Comparison of ENCODE assay signal across 9 cellular contexts in genomic region chr6:26550250-26550993, GRCh38. TPM values are rescaled to one million over a fixed set of nuclear protein-coding genes. Genes with fewer than 3 reads are reported as not detected.
DNase-seq lines count a peak whose midpoint lies in the region; ATAC-seq and TF ChIP-seq lines count a peak whose summit lies in the region.
"Had no signal": no experiment of that assay in that cellular context is flagged by ENCODE, and none has a peak within 500 bp of the region (broad histone marks: within the 10 kb centered on the region; RNA-seq: fewer than 3 reads in every experiment).

No MANE protein-coding gene starts in this region.

- H3K9me3 Mint-ChIP-seq in T-helper 1 cell treated with Interleukin-12 subunit alpha and Interleukin-12 subunit beta and Interleukin-4 antibody, amounts not matched to agents 30 μg/mL and 1 μg/mL, for 36 hours: no peaks in the 10 kb centered on the region

- DNase-seq in GDM1 (lab: John Stamatoyannopoulos, UW) (peak; percentile 36), Kasumi-1 (lab: John Stamatoyannopoulos, UW) (peak; percentile 48 to 64), mammary epithelial cell (peak; percentile 16), left colon (peak; percentile 65 to 73)
- peak; percentile 38 to 47 for DNase-seq in stimulated activated CD8-positive, alpha-beta memory T cell treated with anti-CD3 and anti-CD28 coated beads, Interleukin-2, amount 100 ng/mL, for 48 hours (ENCODE audit: low read depth in 2 of 2)

- peaks cover 12% of the 10 kb centered on the region for H3K36me3 Mint-ChIP-seq in T-helper 1 cell treated with Interleukin-12 subunit alpha and Interleukin-12 subunit beta and Interleukin-4 antibody, amounts not matched to agents 30 μg/mL and 1 μg/mL, for 36 hours (ENCODE audit: low read depth)

- H4K20me1 ChIP-seq in mammary epithelial cell (ENCODE audit: insufficient read depth, low read length): no peaks in the 10 kb centered on the region

- no peak overlapping the region for H3K27ac ChIP-seq in mammary epithelial cell (ENCODE audit: insufficient read depth, low read depth, low read length)

- peaks cover 5% of the 10 kb centered on the region for H3K36me3 ChIP-seq in mammary epithelial cell (ENCODE audit: insufficient read depth, low read length)

- peak overlapping the region; percentile 87 for H2AFZ ChIP-seq in mammary epithelial cell (ENCODE audit: low read depth, low read length)

- H3K27me3 Mint-ChIP-seq in T-helper 1 cell treated with Interleukin-12 subunit alpha and Interleukin-12 subunit beta and Interleukin-4 antibody, amounts not matched to agents 30 μg/mL and 1 μg/mL, for 36 hours (ENCODE audit: low read depth): no peaks in the 10 kb centered on the region

- H3K4me1 Mint-ChIP-seq in T-helper 1 cell treated with Interleukin-12 subunit alpha and Interleukin-12 subunit beta and Interleukin-4 antibody, amounts not matched to agents 30 μg/mL and 1 μg/mL, for 36 hours (ENCODE audit: low read depth): peaks cover 20% of the 10 kb centered on the region

- H3K4me1 ChIP-seq in mammary epithelial cell (ENCODE audit: insufficient read depth, low read length): peaks cover 17% of the 10 kb centered on the region

- in situ Hi-C loops in mammary epithelial cell (cut with MboI; ENCODE audit: low sequenced_read_pairs in 2 of 2): loop anchor here in 1 of 2 donors (10.0 kb wide), 1 partner anchor 226 kb away; no protein-coding TSS in a partner anchor

- TSS peak; percentile 92 for BruUV-seq in mammary epithelial cell (replicated peaks; lab: Mats Ljungman, UMichigan)

- intact Hi-C loops in mammary epithelial cell (cut with micrococcal nuclease) (loop anchor here (5.0 kb wide), 1 partner anchor 158 kb away; no protein-coding TSS in a partner anchor), left colon (cut with DNase I, micrococcal nuclease) (no loop called here)

- H3K27me3 ChIP-seq in mammary epithelial cell (ENCODE audit: insufficient read depth, low read length): no peaks in the 10 kb centered on the region

- ATAC-seq in left colon (peak; percentile 73), HG02759 (IDR thresholded peaks at IDR 0.05; ENCODE audit: unreplicated experiment) (no peak), GM19467 (IDR thresholded peaks at IDR 0.05; ENCODE audit: unreplicated experiment) (no peak)

- H3K27ac Mint-ChIP-seq in T-helper 1 cell treated with Interleukin-12 subunit alpha and Interleukin-12 subunit beta and Interleukin-4 antibody, amounts not matched to agents 30 μg/mL and 1 μg/mL, for 36 hours: peak overlapping the region; percentile 78

- peak overlapping the region; percentile 39 to 52 (median 48) for H3K4me3 ChIP-seq in mammary epithelial cell (replicated peaks in 1 of 3; ENCODE audit: insufficient read depth in 1 of 3, low read depth in 2 of 3, low read length in 3 of 3)

- dilution Hi-C loops in mammary epithelial cell (cut with HindIII; ENCODE audit: low sequenced_read_pairs): loop anchor here (5.0 kb wide), 1 partner anchor 42 kb away; no protein-coding TSS in a partner anchor

- no peak overlapping the region for H3K9ac ChIP-seq in mammary epithelial cell (ENCODE audit: insufficient read depth, low read length)

- WGBS in mammary epithelial cell (ENCODE audit: low coverage, missing lambda C conversion rate): 15% methylated on average over 18 of the region's 42 CpGs

- H3K4me2 ChIP-seq in mammary epithelial cell (ENCODE audit: insufficient read depth, low read depth, low read length): peak overlapping the region; percentile 81

- no peak for TF ChIP-seq CTCF in mammary epithelial cell (conservative IDR thresholded peaks at IDR 0.05 in 1 of 2, IDR thresholded peaks at IDR 0.05 in 1 of 2; ENCODE audit: extremely low read depth in 1 of 2, insufficient read depth in 1 of 2, low read depth in 1 of 2, low read length in 2 of 2)

- peak overlapping the region; percentile 89 for H3K4me3 Mint-ChIP-seq in T-helper 1 cell treated with Interleukin-12 subunit alpha and Interleukin-12 subunit beta and Interleukin-4 antibody, amounts not matched to agents 30 μg/mL and 1 μg/mL, for 36 hours

- CTCF ChIA-PET in mammary epithelial cell (lab: Charles Lee; ENCODE audit: low non-redundant PET): no interaction called here

- peaks cover 4% of the 10 kb centered on the region for H3K79me2 ChIP-seq in mammary epithelial cell (ENCODE audit: insufficient read depth, low read length)

- H3K9me3 ChIP-seq in mammary epithelial cell (replicated peaks; ENCODE audit: insufficient read depth, low read length): no peaks in the 10 kb centered on the region

RNA-seq across cellular contexts. Expression of gene HMGN4, which starts 12.3 kb away (rescaled TPM):
- 10 to 100 TPM; 74.6 to 81.5 TPM for total RNA-seq in mammary epithelial cell
- polyA plus RNA-seq in mammary epithelial cell: 50.2 TPM
- polyA minus RNA-seq in mammary epithelial cell: 38.5 TPM
- 10 to 100 TPM; 54.9 to 55.7 TPM for total RNA-seq in left colon

RNA-seq across cellular contexts. Expression of gene ABT1, which starts 46.3 kb away (rescaled TPM):
- total RNA-seq in mammary epithelial cell (10 to 100 TPM; 14.2 to 15.9 TPM), left colon (10 to 100 TPM; 12.7 to 15.4 TPM)
- 18.8 TPM for polyA plus RNA-seq in mammary epithelial cell
- 12.5 TPM for polyA minus RNA-seq in mammary epithelial cell

RNA-seq across cellular contexts. Expression of gene BTN1A1, which starts 50.3 kb away (rescaled TPM):
- total RNA-seq in mammary epithelial cell (not detected), left colon (not detected)
- not detected for polyA plus RNA-seq in mammary epithelial cell
- polyA minus RNA-seq in mammary epithelial cell: not detected
- polyA plus RNA-seq: adipose tissue had no signal

Comparison
In these comparisons a context has a peak if more than half of its experiments do, and no peak if none do; other contexts are left out.
1. DNase-seq: peak in every context shown above with its lines; median percentile 69 in left colon; 56 in Kasumi-1; 42 in stimulated activated CD8-positive, alpha-beta memory T cell treated with anti-CD3 and anti-CD28 coated beads, Interleukin-2, amount 100 ng/mL, for 48 hours; 36 in GDM1; 16 in mammary epithelial cell.